In the genomic region with DNA sequence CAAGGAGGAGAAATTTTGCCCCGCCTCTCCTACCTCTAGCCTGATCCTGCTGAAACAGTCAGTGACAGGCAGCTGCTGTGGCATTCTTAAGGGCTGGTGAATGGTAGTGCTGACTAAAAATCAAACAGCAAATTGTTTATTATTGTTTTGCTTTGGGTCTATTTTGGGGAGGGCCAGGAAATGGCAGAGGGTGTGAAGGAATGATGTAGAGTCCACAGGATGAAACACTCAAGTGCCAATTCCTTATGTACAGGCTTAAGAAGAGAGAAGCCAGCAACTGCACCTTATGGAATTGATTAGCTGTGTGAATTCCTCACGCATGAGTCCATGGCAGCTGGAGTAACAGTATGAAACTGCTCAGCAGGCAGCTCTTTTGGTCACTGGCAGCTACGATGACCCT, we compare ENCODE assay signal across 1 cellular context.
TF ChIP-seq lines count a peak whose summit lies in the region.

No MANE protein-coding gene starts in this region.

TF ChIP-seq in GM23338, 12 proteins besides CTCF, POLR2A, EP300 and RAD21 (continued from another document):
- TF ChIP-seq, protein P1, sequence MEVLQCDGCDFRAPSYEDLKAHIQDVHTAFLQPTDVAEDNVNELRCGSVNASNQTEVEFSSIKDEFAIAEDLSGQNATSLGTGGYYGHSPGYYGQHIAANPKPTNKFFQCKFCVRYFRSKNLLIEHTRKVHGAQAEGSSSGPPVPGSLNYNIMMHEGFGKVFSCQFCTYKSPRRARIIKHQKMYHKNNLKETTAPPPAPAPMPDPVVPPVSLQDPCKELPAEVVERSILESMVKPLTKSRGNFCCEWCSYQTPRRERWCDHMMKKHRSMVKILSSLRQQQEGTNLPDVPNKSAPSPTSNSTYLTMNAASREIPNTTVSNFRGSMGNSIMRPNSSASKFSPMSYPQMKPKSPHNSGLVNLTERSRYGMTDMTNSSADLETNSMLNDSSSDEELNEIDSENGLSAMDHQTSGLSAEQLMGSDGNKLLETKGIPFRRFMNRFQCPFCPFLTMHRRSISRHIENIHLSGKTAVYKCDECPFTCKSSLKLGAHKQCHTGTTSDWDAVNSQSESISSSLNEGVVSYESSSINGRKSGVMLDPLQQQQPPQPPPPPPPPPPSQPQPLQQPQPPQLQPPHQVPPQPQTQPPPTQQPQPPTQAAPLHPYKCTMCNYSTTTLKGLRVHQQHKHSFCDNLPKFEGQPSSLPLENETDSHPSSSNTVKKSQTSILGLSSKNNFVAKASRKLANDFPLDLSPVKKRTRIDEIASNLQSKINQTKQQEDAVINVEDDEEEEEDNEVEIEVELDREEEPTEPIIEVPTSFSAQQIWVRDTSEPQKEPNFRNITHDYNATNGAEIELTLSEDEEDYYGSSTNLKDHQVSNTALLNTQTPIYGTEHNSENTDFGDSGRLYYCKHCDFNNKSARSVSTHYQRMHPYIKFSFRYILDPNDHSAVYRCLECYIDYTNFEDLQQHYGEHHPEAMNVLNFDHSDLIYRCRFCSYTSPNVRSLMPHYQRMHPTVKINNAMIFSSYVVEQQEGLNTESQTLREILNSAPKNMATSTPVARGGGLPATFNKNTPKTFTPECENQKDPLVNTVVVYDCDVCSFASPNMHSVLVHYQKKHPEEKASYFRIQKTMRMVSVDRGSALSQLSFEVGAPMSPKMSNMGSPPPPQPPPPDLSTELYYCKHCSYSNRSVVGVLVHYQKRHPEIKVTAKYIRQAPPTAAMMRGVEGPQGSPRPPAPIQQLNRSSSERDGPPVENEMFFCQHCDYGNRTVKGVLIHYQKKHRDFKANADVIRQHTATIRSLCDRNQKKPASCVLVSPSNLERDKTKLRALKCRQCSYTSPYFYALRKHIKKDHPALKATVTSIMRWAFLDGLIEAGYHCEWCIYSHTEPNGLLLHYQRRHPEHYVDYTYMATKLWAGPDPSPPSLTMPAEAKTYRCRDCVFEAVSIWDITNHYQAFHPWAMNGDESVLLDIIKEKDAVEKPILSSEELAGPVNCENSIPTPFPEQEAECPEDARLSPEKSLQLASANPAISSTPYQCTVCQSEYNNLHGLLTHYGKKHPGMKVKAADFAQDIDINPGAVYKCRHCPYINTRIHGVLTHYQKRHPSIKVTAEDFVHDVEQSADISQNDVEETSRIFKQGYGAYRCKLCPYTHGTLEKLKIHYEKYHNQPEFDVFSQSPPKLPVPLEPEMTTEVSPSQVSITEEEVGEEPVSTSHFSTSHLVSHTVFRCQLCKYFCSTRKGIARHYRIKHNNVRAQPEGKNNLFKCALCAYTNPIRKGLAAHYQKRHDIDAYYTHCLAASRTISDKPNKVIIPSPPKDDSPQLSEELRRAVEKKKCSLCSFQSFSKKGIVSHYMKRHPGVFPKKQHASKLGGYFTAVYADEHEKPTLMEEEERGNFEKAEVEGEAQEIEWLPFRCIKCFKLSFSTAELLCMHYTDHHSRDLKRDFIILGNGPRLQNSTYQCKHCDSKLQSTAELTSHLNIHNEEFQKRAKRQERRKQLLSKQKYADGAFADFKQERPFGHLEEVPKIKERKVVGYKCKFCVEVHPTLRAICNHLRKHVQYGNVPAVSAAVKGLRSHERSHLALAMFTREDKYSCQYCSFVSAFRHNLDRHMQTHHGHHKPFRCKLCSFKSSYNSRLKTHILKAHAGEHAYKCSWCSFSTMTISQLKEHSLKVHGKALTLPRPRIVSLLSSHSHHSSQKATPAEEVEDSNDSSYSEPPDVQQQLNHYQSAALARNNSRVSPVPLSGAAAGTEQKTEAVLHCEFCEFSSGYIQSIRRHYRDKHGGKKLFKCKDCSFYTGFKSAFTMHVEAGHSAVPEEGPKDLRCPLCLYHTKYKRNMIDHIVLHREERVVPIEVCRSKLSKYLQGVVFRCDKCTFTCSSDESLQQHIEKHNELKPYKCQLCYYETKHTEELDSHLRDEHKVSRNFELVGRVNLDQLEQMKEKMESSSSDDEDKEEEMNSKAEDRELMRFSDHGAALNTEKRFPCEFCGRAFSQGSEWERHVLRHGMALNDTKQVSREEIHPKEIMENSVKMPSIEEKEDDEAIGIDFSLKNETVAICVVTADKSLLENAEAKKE (CRISPR knock-in tag; IDR thresholded peaks at IDR 0.05) = no peak
- TF ChIP-seq POLR2AphosphoS5 (IDR thresholded peaks at IDR 0.05; ENCODE audit: low read depth) (no peak), EZH2 (IDR thresholded peaks at IDR 0.05; ENCODE audit: low read depth, unreplicated experiment) (no peak), CREB1 (CRISPR knock-in tag; IDR thresholded peaks at IDR 0.05; ENCODE audit: low read depth) (no peak)
